ENCODE assay signal across 1 cellular context in genomic region chr5:59767753-59768159, GRCh38.
TF ChIP-seq lines count a peak whose summit lies in the region.

No MANE protein-coding gene starts in this region.

TF ChIP-seq in HepG2, 621 proteins besides CTCF, POLR2A, EP300 and RAD21 (continued from another document):
- no peak for TF ChIP-seq THAP8 (CRISPR knock-in tag; IDR thresholded peaks at IDR 0.05; ENCODE audit: borderline replicate concordance)
- TF ChIP-seq ZNF552 (CRISPR knock-in tag; IDR thresholded peaks at IDR 0.05; ENCODE audit: borderline replicate concordance) = no peak
- TF ChIP-seq THAP7 (CRISPR knock-in tag; IDR thresholded peaks at IDR 0.05) = no peak
- no peak for TF ChIP-seq SRSF4 (IDR thresholded peaks at IDR 0.05; ENCODE audit: low read depth, low read length, poor library complexity, severe bottlenecking)
- no peak for TF ChIP-seq MXI1 (IDR thresholded peaks at IDR 0.05; ENCODE audit: borderline replicate concordance, low read depth, low read length)
- no peak for TF ChIP-seq ZNF350 (CRISPR knock-in tag; IDR thresholded peaks at IDR 0.05; ENCODE audit: borderline replicate concordance, low read depth)
